ENCODE assay signal across 25 cellular contexts in the genomic region with DNA sequence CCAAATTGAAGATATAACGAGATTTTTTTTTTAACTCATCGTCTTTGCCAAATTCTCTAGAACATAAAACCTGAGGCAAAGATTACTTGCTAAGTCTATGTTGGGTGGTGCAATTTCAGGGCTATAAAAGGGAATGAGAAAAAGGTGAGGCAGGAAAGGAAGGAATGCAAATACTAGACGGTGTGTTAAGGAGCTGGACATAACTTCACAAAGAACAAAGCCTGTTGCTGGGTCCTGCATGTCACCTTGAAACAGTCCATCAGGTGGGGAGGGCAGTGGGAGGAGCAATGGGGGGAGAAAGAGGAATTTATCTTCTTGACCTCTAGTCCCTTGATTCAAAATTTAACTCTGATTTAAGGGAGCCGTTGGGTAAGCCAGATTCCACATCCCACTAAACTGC.
"Had no signal": no experiment of that assay in that cellular context is flagged by ENCODE, and none has a peak within 500 bp of the region (broad histone marks: within the 10 kb centered on the region; RNA-seq: fewer than 3 reads in every experiment).

No MANE protein-coding gene starts in this region.

- H3K36me3 Mint-ChIP-seq: activated naive CD4-positive, alpha-beta T cell treated with anti-CD3 and anti-CD28 coated beads, Interleukin-2, amount 50 U/mL, for 24 hours; brain; stimulated activated memory B cell treated with anti-CD40 and anti-IgM and Interleukin-4, amounts not matched to agents 10 μg/mL and 1 μg/mL and 100 μg/mL, for 72 hours had no signal

- DNase-seq: activated CD4-positive, alpha-beta memory T cell treated with anti-CD3 and anti-CD28 coated beads, Interleukin-2, amount 10 ng/mL, durations not matched to agents 7 days and 5 days; activated CD4-positive, alpha-beta T cell treated with anti-CD3 and anti-CD28 coated beads for 48 hours; activated CD4-positive, CD25-positive, alpha-beta regulatory T cell; activated gamma-delta T cell; aorta; caudate nucleus; effector CD8-positive, alpha-beta T cell; glutamatergic neuron; hippocampal formation; midbrain; stimulated activated CD4-positive, alpha-beta T cell treated with anti-CD3 and anti-CD28 coated beads, Interleukin-15, amount 100 ng/mL, for 24 hours; stomach; T-helper 17 cell had no signal

- H3K4me3 ChIP-seq: smooth muscle cell, stomach, suprapubic skin, tibial nerve, vagina had no signal

- FAIRE-seq: frontal cortex had no signal

- H3K27ac Mint-ChIP-seq: activated CD4-positive, alpha-beta memory T cell treated with anti-CD3 and anti-CD28 coated beads, Interleukin-2, amount 10 ng/mL, durations not matched to agents 7 days and 5 days; activated naive CD4-positive, alpha-beta T cell treated with anti-CD3 and anti-CD28 coated beads, Interleukin-2, amount 50 U/mL, for 24 hours; activated T-helper 1 cell treated with anti-CD3 and anti-CD28 coated beads, Interleukin-12 subunit alpha, Interleukin-12 subunit beta, Interleukin-2, Interleukin-4 antibody, amounts not matched to agents 30 ng/mL and 10 ng/mL and 1 ng/mL, durations not matched to agents 14 hours and 24 hours and 36 hours; stimulated activated memory B cell treated with anti-CD40 and anti-IgM and Interleukin-4, amounts not matched to agents 10 μg/mL and 1 μg/mL and 100 μg/mL, for 72 hours; T-helper 17 cell had no signal

- H3K9me3 Mint-ChIP-seq: activated CD4-positive, alpha-beta memory T cell treated with anti-CD3 and anti-CD28 coated beads, Interleukin-2, amount 10 ng/mL, durations not matched to agents 7 days and 5 days; activated naive CD4-positive, alpha-beta T cell treated with anti-CD3 and anti-CD28 coated beads, Interleukin-2, amount 50 U/mL, for 24 hours; activated T-helper 1 cell treated with anti-CD3 and anti-CD28 coated beads, Interleukin-12 subunit alpha, Interleukin-12 subunit beta, Interleukin-2, Interleukin-4 antibody, amounts not matched to agents 30 ng/mL and 10 ng/mL and 1 ng/mL, durations not matched to agents 14 hours and 24 hours and 36 hours; brain; nephron; stimulated activated memory B cell treated with anti-CD40 and anti-IgM and Interleukin-4, amounts not matched to agents 10 μg/mL and 1 μg/mL and 100 μg/mL, for 72 hours had no signal

- H3K27me3 ChIP-seq: stomach, suprapubic skin, tibial nerve, vagina had no signal

- H3K4me3 Mint-ChIP-seq: activated CD4-positive, alpha-beta memory T cell treated with anti-CD3 and anti-CD28 coated beads, Interleukin-2, amount 10 ng/mL, durations not matched to agents 7 days and 5 days; activated naive CD4-positive, alpha-beta T cell treated with anti-CD3 and anti-CD28 coated beads, Interleukin-2, amount 50 U/mL, for 24 hours; activated T-helper 1 cell treated with anti-CD3 and anti-CD28 coated beads, Interleukin-12 subunit alpha, Interleukin-12 subunit beta, Interleukin-2, Interleukin-4 antibody, amounts not matched to agents 30 ng/mL and 10 ng/mL and 1 ng/mL, durations not matched to agents 14 hours and 24 hours and 36 hours; brain; nephron; stimulated activated memory B cell treated with anti-CD40 and anti-IgM and Interleukin-4, amounts not matched to agents 10 μg/mL and 1 μg/mL and 100 μg/mL, for 72 hours; T-helper 17 cell had no signal

- ATAC-seq: esophagus mucosa; sciatic nerve; stimulated activated memory B cell treated with anti-CD40 and anti-IgM and Interleukin-4, amounts not matched to agents 10 μg/mL and 1 μg/mL and 100 μg/mL, for 72 hours; T-helper 17 cell had no signal

- H3K9me3 ChIP-seq: stomach, suprapubic skin, tibial nerve, vagina had no signal

- H3K27ac ChIP-seq: stomach, suprapubic skin, tibial nerve, vagina had no signal

- H3K36me3 ChIP-seq: stomach, suprapubic skin, tibial nerve, vagina had no signal

- H3K27me3 Mint-ChIP-seq: activated CD4-positive, alpha-beta memory T cell treated with anti-CD3 and anti-CD28 coated beads, Interleukin-2, amount 10 ng/mL, durations not matched to agents 7 days and 5 days; activated naive CD4-positive, alpha-beta T cell treated with anti-CD3 and anti-CD28 coated beads, Interleukin-2, amount 50 U/mL, for 24 hours; stimulated activated memory B cell treated with anti-CD40 and anti-IgM and Interleukin-4, amounts not matched to agents 10 μg/mL and 1 μg/mL and 100 μg/mL, for 72 hours; T-helper 17 cell had no signal
